Comparison of ENCODE assay signal across 9 cellular contexts in the genomic region with DNA sequence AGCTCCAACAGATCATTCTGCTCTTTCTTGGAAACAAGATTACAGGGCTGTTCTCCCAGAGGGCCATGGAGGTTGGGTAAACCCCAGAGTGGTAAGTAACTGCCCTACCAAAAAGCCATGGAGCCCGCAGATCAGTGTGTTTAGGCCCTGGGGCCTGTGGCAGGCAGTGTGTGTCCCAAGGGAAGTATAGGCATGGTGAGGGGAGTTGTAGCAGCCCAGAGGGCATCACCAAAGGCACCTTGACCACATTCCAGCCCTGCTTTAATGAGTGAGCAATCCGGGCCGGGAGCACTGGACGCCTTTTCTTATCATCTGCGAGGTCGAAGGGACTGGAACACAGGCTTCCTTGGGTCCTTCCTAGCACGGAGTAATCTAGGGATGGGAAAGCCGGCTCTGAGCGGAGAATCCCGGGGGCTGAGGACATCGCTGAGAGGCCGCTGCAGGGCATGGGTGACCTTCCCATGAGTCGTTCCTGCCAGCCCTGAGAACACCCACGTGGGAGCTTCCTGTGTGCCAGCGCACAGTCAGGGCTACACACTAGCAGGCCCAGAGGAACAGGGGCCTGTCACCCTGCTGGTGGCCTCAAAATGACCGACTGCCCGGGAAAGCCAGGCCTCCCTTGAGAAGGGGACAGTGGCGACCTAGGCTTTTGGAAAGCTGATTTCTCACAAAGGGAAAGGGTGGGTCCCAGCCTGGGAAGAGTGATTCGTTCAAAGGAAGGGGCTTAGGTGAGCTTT.
DNase-seq lines count a peak whose midpoint lies in the region; ATAC-seq and TF ChIP-seq lines count a peak whose summit lies in the region.
"Had no signal": no experiment of that assay in that cellular context is flagged by ENCODE, and none has a peak within 500 bp of the region (broad histone marks: within the 10 kb centered on the region; RNA-seq: fewer than 3 reads in every experiment).

No MANE protein-coding gene starts in this region.

- H3K4me3 Mint-ChIP-seq in activated naive CD8-positive, alpha-beta T cell treated with anti-CD3 and anti-CD28 coated beads, Interleukin-2, amount 10 ng/mL, durations not matched to agents 7 days and 5 days: no peak overlapping the region
- no peak overlapping the region for H3K4me3 Mint-ChIP-seq in activated naive CD8-positive, alpha-beta T cell treated with anti-CD3 and anti-CD28 coated beads for 36 hours
- peak overlapping the region; percentile 31 for H3K4me3 Mint-ChIP-seq in central memory CD8-positive, alpha-beta T cell

- no peak for DNase-seq in activated naive CD8-positive, alpha-beta T cell treated with anti-CD3 and anti-CD28 coated beads, Interleukin-2, amount 10 ng/mL, durations not matched to agents 7 days and 5 days
- no peak for DNase-seq in activated naive CD8-positive, alpha-beta T cell treated with anti-CD3 and anti-CD28 coated beads for 36 hours
- no peak for DNase-seq in central memory CD8-positive, alpha-beta T cell (ENCODE audit: low spot score in 2 of 2)
- no peak for DNase-seq in uterus
- no peak for DNase-seq in stimulated activated CD4-positive, alpha-beta T cell treated with anti-CD3 and anti-CD28 coated beads, Interleukin-2, amount 100 ng/mL, for 24 hours
- DNase-seq in NCI-H748 (lab: John Stamatoyannopoulos, UW; ENCODE audit: unreplicated experiment): no peak
- no peak for DNase-seq in NCI-H1417 (lab: John Stamatoyannopoulos, UW)
- DNase-seq: COR-L47 had no signal

- peak overlapping the region; percentile 92 for H3K27ac ChIP-seq in mesodermal cell (ENCODE audit: low read depth, low read length, severe bottlenecking)
- peak overlapping the region; percentile 87 to 92 for H3K27ac ChIP-seq in uterus

- H3K36me3 Mint-ChIP-seq in activated naive CD8-positive, alpha-beta T cell treated with anti-CD3 and anti-CD28 coated beads, Interleukin-2, amount 10 ng/mL, durations not matched to agents 7 days and 5 days: peaks cover 1% of the 10 kb centered on the region
- H3K36me3 Mint-ChIP-seq in activated naive CD8-positive, alpha-beta T cell treated with anti-CD3 and anti-CD28 coated beads for 36 hours: no peaks in the 10 kb centered on the region
- peaks cover 6% of the 10 kb centered on the region for H3K36me3 Mint-ChIP-seq in central memory CD8-positive, alpha-beta T cell (ENCODE audit: insufficient read depth)

- H3K4me1 ChIP-seq in mesodermal cell (ENCODE audit: control insufficient read depth, insufficient read depth, low read length, poor library complexity, severe bottlenecking) (peaks cover 28% of the 10 kb centered on the region), uterus (no peaks in the 10 kb centered on the region)

- WGBS in mesodermal cell (ENCODE audit: insufficient coverage in 2 of 2), 2 experiments: 86 to 87% methylated on average over 19 of the region's 19 CpGs

- peaks cover 45% of the 10 kb centered on the region for H3K4me1 Mint-ChIP-seq in activated naive CD8-positive, alpha-beta T cell treated with anti-CD3 and anti-CD28 coated beads, Interleukin-2, amount 10 ng/mL, durations not matched to agents 7 days and 5 days
- peaks cover 33% of the 10 kb centered on the region for H3K4me1 Mint-ChIP-seq in activated naive CD8-positive, alpha-beta T cell treated with anti-CD3 and anti-CD28 coated beads for 36 hours
- H3K4me1 Mint-ChIP-seq in central memory CD8-positive, alpha-beta T cell: peaks cover 27% of the 10 kb centered on the region

- H3K36me3 ChIP-seq in mesodermal cell (ENCODE audit: control insufficient read depth, insufficient read depth, low read length) (no peaks in the 10 kb centered on the region), uterus (no peaks in the 10 kb centered on the region)

- no peaks in the 10 kb centered on the region for H3K9me3 ChIP-seq in mesodermal cell (ENCODE audit: control insufficient read depth, low read length)
- no peaks in the 10 kb centered on the region for H3K9me3 ChIP-seq in uterus

- H3K9me3 Mint-ChIP-seq in activated naive CD8-positive, alpha-beta T cell treated with anti-CD3 and anti-CD28 coated beads, Interleukin-2, amount 10 ng/mL, durations not matched to agents 7 days and 5 days: no peaks in the 10 kb centered on the region
- H3K9me3 Mint-ChIP-seq in activated naive CD8-positive, alpha-beta T cell treated with anti-CD3 and anti-CD28 coated beads for 36 hours: no peaks in the 10 kb centered on the region
- no peaks in the 10 kb centered on the region for H3K9me3 Mint-ChIP-seq in central memory CD8-positive, alpha-beta T cell

- H3K27ac Mint-ChIP-seq in activated naive CD8-positive, alpha-beta T cell treated with anti-CD3 and anti-CD28 coated beads, Interleukin-2, amount 10 ng/mL, durations not matched to agents 7 days and 5 days: peak overlapping the region; percentile 40
- H3K27ac Mint-ChIP-seq in activated naive CD8-positive, alpha-beta T cell treated with anti-CD3 and anti-CD28 coated beads for 36 hours: no peak overlapping the region
- peak overlapping the region; percentile 64 for H3K27ac Mint-ChIP-seq in central memory CD8-positive, alpha-beta T cell (ENCODE audit: low read depth)

- no peak for TF ChIP-seq CTCF in uterus (IDR thresholded peaks at IDR 0.05)

- H3K27me3 ChIP-seq in uterus: no peaks in the 10 kb centered on the region

- no peak for ATAC-seq in activated naive CD8-positive, alpha-beta T cell treated with anti-CD3 and anti-CD28 coated beads, Interleukin-2, amount 10 ng/mL, durations not matched to agents 7 days and 5 days (ENCODE audit: low read depth)
- no peak for ATAC-seq in central memory CD8-positive, alpha-beta T cell (replicated peaks; ENCODE audit: extremely low read depth, poor library complexity, severe bottlenecking)

- POLR2A ChIA-PET in activated naive CD8-positive, alpha-beta T cell treated with anti-CD3 and anti-CD28 coated beads, Interleukin-2, amount 10 ng/mL, durations not matched to agents 7 days and 5 days (lab: Charles Lee): interaction anchor here (1.2 kb wide), 1 partner anchor 8 kb away, joined by 4 read pairs; no protein-coding TSS in a partner anchor

- intact Hi-C loops in uterus (cut with DNase I; ENCODE audit: low total_unique reads): loop anchor here (5.0 to 10.0 kb wide), 2 partner anchors 180 to 1033 kb away; a partner anchor contains a TSS

- H3K4me3 ChIP-seq in mesodermal cell (ENCODE audit: extremely low read depth, insufficient read depth, low read length, poor library complexity, severe bottlenecking): no peak overlapping the region
- no peak overlapping the region for H3K4me3 ChIP-seq in uterus

- no peak for TF ChIP-seq POLR2A in uterus (IDR thresholded peaks at IDR 0.05)

- no peaks in the 10 kb centered on the region for H3K27me3 Mint-ChIP-seq in activated naive CD8-positive, alpha-beta T cell treated with anti-CD3 and anti-CD28 coated beads, Interleukin-2, amount 10 ng/mL, durations not matched to agents 7 days and 5 days
- no peaks in the 10 kb centered on the region for H3K27me3 Mint-ChIP-seq in activated naive CD8-positive, alpha-beta T cell treated with anti-CD3 and anti-CD28 coated beads for 36 hours
- H3K27me3 Mint-ChIP-seq in central memory CD8-positive, alpha-beta T cell: no peaks in the 10 kb centered on the region
